Comparison of ENCODE assay signal across 10 cellular contexts in the genomic region with DNA sequence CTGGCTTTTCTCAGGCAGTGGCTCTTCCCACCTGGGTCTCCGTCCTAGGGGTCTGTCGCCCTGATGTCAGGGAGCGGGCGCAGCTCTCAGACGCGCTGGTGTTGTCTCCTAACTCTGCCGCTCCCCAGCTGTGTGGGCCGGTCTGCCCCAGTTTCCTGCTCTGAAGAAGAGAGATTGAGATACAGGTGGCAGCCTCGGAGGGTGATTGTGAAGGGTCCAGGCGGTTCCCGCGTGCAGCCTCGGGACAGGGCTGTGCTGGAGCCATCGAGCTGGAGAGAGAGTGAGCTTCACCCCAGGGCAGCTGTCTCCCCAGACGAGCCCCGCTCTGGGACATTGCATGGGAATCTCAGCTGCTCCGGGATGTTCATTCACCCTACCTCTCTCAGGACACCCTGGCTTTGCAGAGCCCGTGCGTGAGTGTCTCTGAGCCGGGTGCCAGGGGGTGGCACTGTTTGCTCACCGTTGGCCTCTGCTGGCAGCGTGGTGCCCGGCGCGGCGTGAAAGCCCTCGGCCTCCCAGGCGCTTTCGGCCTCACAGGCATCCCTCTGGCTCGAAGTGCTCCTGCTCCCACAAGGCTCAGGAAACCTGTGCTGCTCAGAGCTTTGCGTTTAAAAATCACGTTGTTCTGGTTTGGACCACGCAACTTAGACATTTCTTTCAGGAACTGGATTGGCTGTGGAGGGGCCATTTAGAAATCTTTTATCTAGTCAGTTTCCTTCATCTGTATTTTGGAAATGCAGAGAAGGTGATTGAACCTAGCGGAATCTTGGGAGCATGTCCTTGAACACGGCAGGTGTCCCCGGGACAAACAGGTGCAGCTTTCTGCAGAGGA. TPM values are rescaled to one million over a fixed set of nuclear protein-coding genes. Genes with fewer than 3 reads are reported as not detected.
DNase-seq lines count a peak whose midpoint lies in the region; ATAC-seq and TF ChIP-seq lines count a peak whose summit lies in the region.
"Had no signal": no experiment of that assay in that cellular context is flagged by ENCODE, and none has a peak within 500 bp of the region (broad histone marks: within the 10 kb centered on the region; RNA-seq: fewer than 3 reads in every experiment).

No MANE protein-coding gene starts in this region.

- ATAC-seq in GM23338 (peak; percentile 97), left colon (peak; percentile 95), thoracic aorta (ENCODE audit: insufficient number of reproducible peaks, low FRiP score, low read depth) (no peak), GM18520 (IDR thresholded peaks at IDR 0.05; ENCODE audit: unreplicated experiment) (no peak), GM18505 (IDR thresholded peaks at IDR 0.05; ENCODE audit: unreplicated experiment) (no peak)

- no peaks in the 10 kb centered on the region for H3K9me2 ChIP-seq in GM23338 (ENCODE audit: insufficient read depth)

- TF ChIP-seq CTCF in BJ (IDR thresholded peaks at IDR 0.05; ENCODE audit: insufficient read depth, low read depth, low read length) (peak; percentile 63), GM23338 (conservative IDR thresholded peaks at IDR 0.05; ENCODE audit: low read depth in 2 of 2) (peak; percentile 50 to 83), brain microvascular endothelial cell (IDR thresholded peaks at IDR 0.05; ENCODE audit: low read depth, low read length, missing control alignments) (peak; percentile 63), thoracic aorta (IDR thresholded peaks at IDR 0.05) (peak; percentile 34)

- peaks cover 9% of the 10 kb centered on the region; the same call in 2 of the 3 replicates for H3K36me3 Mint-ChIP-seq in GM23338 (ENCODE audit: low read depth)

- H3K9me3 ChIP-seq in thoracic aorta: no peaks in the 10 kb centered on the region

- peaks cover 35% of the 10 kb centered on the region for H3K9me3 Mint-ChIP-seq in GM23338

- intact Hi-C loops in left colon (cut with DNase I, micrococcal nuclease): no loop called here

- no peak overlapping the region for H3K4me2 ChIP-seq in GM23338

- no peak overlapping the region for H3K4me3 Mint-ChIP-seq in GM23338

- H3K4me1 ChIP-seq in GM23338 (ENCODE audit: insufficient read depth) (no peaks in the 10 kb centered on the region), thoracic aorta (ENCODE audit: control insufficient read depth in 1 of 2, low read depth in 2 of 2) (no peaks in the 10 kb centered on the region)

- H4K20me1 ChIP-seq in GM23338 (replicated peaks; ENCODE audit: insufficient read depth): no peaks in the 10 kb centered on the region

- H3K27me3 Mint-ChIP-seq in GM23338 (ENCODE audit: insufficient read depth, low read depth, poor library complexity): peaks cover 26% of the 10 kb centered on the region

- H3K27ac ChIP-seq in GM23338 (ENCODE audit: low read depth): no peak overlapping the region
- no peak overlapping the region for H3K27ac ChIP-seq in brain microvascular endothelial cell
- no peak overlapping the region for H3K27ac ChIP-seq in thoracic aorta
- H3K27ac ChIP-seq: epithelial cell of prostate had no signal

- H3K36me3 ChIP-seq in BJ (ENCODE audit: control insufficient read depth, insufficient read depth, low read length) (no peaks in the 10 kb centered on the region), GM23338 (ENCODE audit: insufficient read depth) (no peaks in the 10 kb centered on the region), brain microvascular endothelial cell (replicated peaks) (no peaks in the 10 kb centered on the region), thoracic aorta (no peaks in the 10 kb centered on the region)

- no peak overlapping the region for H2AFZ ChIP-seq in GM23338

- H3K27me3 ChIP-seq in BJ (ENCODE audit: control insufficient read depth, insufficient read depth, low read length): peaks cover 1% of the 10 kb centered on the region
- H3K27me3 ChIP-seq in GM23338 (ENCODE audit: insufficient read depth): no peaks in the 10 kb centered on the region
- H3K27me3 ChIP-seq in brain microvascular endothelial cell (replicated peaks): peaks cover 2% of the 10 kb centered on the region
- no peaks in the 10 kb centered on the region for H3K27me3 ChIP-seq in thoracic aorta (replicated peaks; ENCODE audit: insufficient read depth)

- in situ Hi-C loops in brain microvascular endothelial cell (cut with HindIII; ENCODE audit: low pct_ligation_motif_present, low sequenced_read_pairs): no loop called here

- no peaks in the 10 kb centered on the region for H3K79me2 ChIP-seq in GM23338 (replicated peaks; ENCODE audit: insufficient read depth)

- POLR2A ChIA-PET in BJ (lab: Charles Lee): no interaction called here

- H3K4me1 Mint-ChIP-seq in GM23338: no peaks in the 10 kb centered on the region

- H3K4me3 ChIP-seq in BJ (ENCODE audit: low read depth, low read length): no peak overlapping the region
- no peak overlapping the region for H3K4me3 ChIP-seq in GM23338
- H3K4me3 ChIP-seq in brain microvascular endothelial cell (ENCODE audit: low read depth, low read length): no peak overlapping the region
- H3K4me3 ChIP-seq in thoracic aorta: no peak overlapping the region

- DNase-seq in BJ (ENCODE audit: low read depth): no peak
- DNase-seq in GM23338 (ENCODE audit: low spot score): peak; percentile 75
- peak; percentile 85 for DNase-seq in RPMI8226
- DNase-seq in brain microvascular endothelial cell: no peak
- peak in 1 of 2 donors; percentile 57 for DNase-seq in left colon
- DNase-seq in thoracic aorta (ENCODE audit: low spot score): no peak

- TF ChIP-seq POLR2A in GM18505 (IDR thresholded peaks at IDR 0.05; ENCODE audit: borderline replicate concordance, extremely low read depth, insufficient read depth, insufficient read length): no peak

- H3F3A ChIP-seq in GM23338 (replicated peaks; ENCODE audit: low read depth): no peaks in the 10 kb centered on the region

- CTCF ChIA-PET in BJ (lab: Yijun Ruan, JAX): interaction anchor here (0.8 to 4.5 kb wide), 27 partner anchors 8 to 398 kb away, joined by 3 to 53 read pairs (median 4); no protein-coding TSS in a partner anchor

- no peak overlapping the region for H3K27ac Mint-ChIP-seq in GM23338

TF ChIP-seq in GM23338, 12 proteins besides CTCF, POLR2A, EP300 and RAD21 (continues in another document):
- TF ChIP-seq, protein P1, sequence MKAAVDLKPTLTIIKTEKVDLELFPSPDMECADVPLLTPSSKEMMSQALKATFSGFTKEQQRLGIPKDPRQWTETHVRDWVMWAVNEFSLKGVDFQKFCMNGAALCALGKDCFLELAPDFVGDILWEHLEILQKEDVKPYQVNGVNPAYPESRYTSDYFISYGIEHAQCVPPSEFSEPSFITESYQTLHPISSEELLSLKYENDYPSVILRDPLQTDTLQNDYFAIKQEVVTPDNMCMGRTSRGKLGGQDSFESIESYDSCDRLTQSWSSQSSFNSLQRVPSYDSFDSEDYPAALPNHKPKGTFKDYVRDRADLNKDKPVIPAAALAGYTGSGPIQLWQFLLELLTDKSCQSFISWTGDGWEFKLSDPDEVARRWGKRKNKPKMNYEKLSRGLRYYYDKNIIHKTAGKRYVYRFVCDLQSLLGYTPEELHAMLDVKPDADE (IDR thresholded peaks at IDR 0.05): no peak
- TF ChIP-seq POLR2AphosphoS5 (IDR thresholded peaks at IDR 0.05; ENCODE audit: low read depth): no peak

RNA-seq across cellular contexts. Expression of a gene that starts 33.8 kb away (rescaled TPM):
- 43.6 and 46.3 TPM in 2 replicates for polyA plus RNA-seq in BJ (2011; rRNA removed)
- 11.3 and 20.2 TPM in 2 replicates for polyA minus RNA-seq in BJ (2011; rRNA and poly(A)+ RNA removed)
- total RNA-seq in GM23338 (2014; rRNA removed; shearing (Covaris generic)): 14.4 and 15.3 TPM in 2 replicates
- 29.2 and 30.3 TPM in 2 replicates for polyA plus RNA-seq in GM23338 (2016; fragmentation: Nextera tagmentation; extraction: Ambion mirVana)
- total RNA-seq in left colon: 10 to 100 TPM; 40.7 to 90.0 TPM
- total RNA-seq in thoracic aorta: 10 to 100 TPM; 19.3 to 23.2 TPM

RNA-seq across cellular contexts. Expression of a gene that starts 38.9 kb away (rescaled TPM):
- polyA plus RNA-seq in BJ (2011; rRNA removed): not detected in 2 replicates
- not detected in 2 replicates for polyA minus RNA-seq in BJ (2011; rRNA and poly(A)+ RNA removed)
- not detected in 2 replicates for total RNA-seq in GM23338 (2014; rRNA removed; shearing (Covaris generic))
- not detected in 2 replicates for polyA plus RNA-seq in GM23338 (2016; fragmentation: Nextera tagmentation; extraction: Ambion mirVana)
- not detected for total RNA-seq in left colon
- total RNA-seq in thoracic aorta: not detected
- total RNA-seq: subcutaneous adipose tissue had no signal

Comparison
In these comparisons a context has a peak if more than half of its experiments do, and no peak if none do; other contexts are left out.
1. DNase-seq: peak in GM23338 (single experiment) and RPMI8226 (single experiment); none in BJ (single experiment), brain microvascular endothelial cell (single experiment) and thoracic aorta (single experiment).
2. ATAC-seq: peak in GM23338 (single experiment) and left colon (single experiment); none in thoracic aorta (single experiment), GM18520 (single experiment) and GM18505 (single experiment).
3. Peak in every context shown above with its lines, with median percentiles within 50 percentile points of each other: CTCF ChIP-seq.